21 cellular contexts compared by ENCODE assay signal in genomic region chr19:33800012-33800680, GRCh38. TPM values are rescaled to one million over a fixed set of nuclear protein-coding genes. Genes with fewer than 3 reads are reported as not detected.
DNase-seq lines count a peak whose midpoint lies in the region; ATAC-seq and TF ChIP-seq lines count a peak whose summit lies in the region.
"Had no signal": no experiment of that assay in that cellular context is flagged by ENCODE, and none has a peak within 500 bp of the region (broad histone marks: within the 10 kb centered on the region; RNA-seq: fewer than 3 reads in every experiment).

No MANE protein-coding gene starts in this region.

- peaks cover 8% of the 10 kb centered on the region for H3K4me1 Mint-ChIP-seq in T-helper 17 cell
- peaks cover 36% of the 10 kb centered on the region for H3K4me1 Mint-ChIP-seq in osteocyte (ENCODE audit: unreplicated experiment)

- H3K4me2 ChIP-seq in BLaER1 treated with 17β-estradiol and CSF1 and Interleukin-3, amounts not matched to agents 10 nM and 100 nM = peak overlapping the region; percentile 74 to 95 (median 87)

- 63% methylated on average over 3 of the region's 16 CpGs for WGBS in gastroesophageal sphincter (ENCODE audit: low coverage in 1 of 2), 2 donors

- peaks cover 24 to 55% (median 49%) of the 10 kb centered on the region in 10 experiments for H3K4me1 ChIP-seq in BLaER1 treated with 17β-estradiol and CSF1 and Interleukin-3, amounts not matched to agents 10 nM and 100 nM
- H3K4me1 ChIP-seq in gastroesophageal sphincter = peaks cover 0 to 89% (median 7%) of the 10 kb centered on the region in 3 donors
- H3K4me1 ChIP-seq: adrenal gland had no signal

- H3K9ac ChIP-seq in BLaER1 treated with 17β-estradiol and CSF1 and Interleukin-3, amounts not matched to agents 10 nM and 100 nM = peak overlapping the region in 9 of 11 experiments; percentile 21 to 100 (median 100); a peak in 15 of 22 replicates

- H3K9me3 ChIP-seq in BLaER1 treated with 17β-estradiol and CSF1 and Interleukin-3, amounts not matched to agents 10 nM and 100 nM (replicated peaks in 1 of 11) = no peaks in the 10 kb centered on the region
- no peaks in the 10 kb centered on the region for H3K9me3 ChIP-seq in T-helper 17 cell (ENCODE audit: control insufficient read depth, low read length, poor library complexity, severe bottlenecking)
- no peaks in the 10 kb centered on the region for H3K9me3 ChIP-seq in gastroesophageal sphincter
- H3K9me3 ChIP-seq: adrenal gland, tibial nerve had no signal

- H3K4me3 Mint-ChIP-seq in T-helper 17 cell (peak overlapping the region; percentile 31), osteocyte (ENCODE audit: unreplicated experiment) (peak overlapping the region; percentile 80)
- H3K4me3 Mint-ChIP-seq: dendritic cell treated with granulocyte-macrophage colony-stimulating factor and Interleukin-4, amounts not matched to agents 40 ng/mL and 50 ng/mL, for 4 days; stimulated activated naive CD8-positive, alpha-beta T cell treated with anti-CD3 and anti-CD28 coated beads, Interleukin-15, Interleukin-2, amounts not matched to agents 100 ng/mL and 50 ng/mL, for 24 hours had no signal

- H3K27ac Mint-ChIP-seq in T-helper 17 cell (peak overlapping the region; percentile 39), osteocyte (ENCODE audit: unreplicated experiment) (peak overlapping the region; percentile 47)
- H3K27ac Mint-ChIP-seq: dendritic cell treated with granulocyte-macrophage colony-stimulating factor and Interleukin-4, amounts not matched to agents 40 ng/mL and 50 ng/mL, for 4 days; stimulated activated naive CD8-positive, alpha-beta T cell treated with anti-CD3 and anti-CD28 coated beads, Interleukin-15, Interleukin-2, amounts not matched to agents 100 ng/mL and 50 ng/mL, for 24 hours had no signal

- H3K9me3 Mint-ChIP-seq in osteocyte (ENCODE audit: unreplicated experiment) = no peaks in the 10 kb centered on the region
- H3K9me3 Mint-ChIP-seq: dendritic cell treated with granulocyte-macrophage colony-stimulating factor and Interleukin-4, amounts not matched to agents 40 ng/mL and 50 ng/mL, for 4 days; stimulated activated naive CD8-positive, alpha-beta T cell treated with anti-CD3 and anti-CD28 coated beads, Interleukin-15, Interleukin-2, amounts not matched to agents 100 ng/mL and 50 ng/mL, for 24 hours had no signal

- ATAC-seq in T-helper 17 cell = no peak
- no peak for ATAC-seq in gastroesophageal sphincter
- ATAC-seq in HG03159 (IDR thresholded peaks at IDR 0.05; ENCODE audit: unreplicated experiment) = no peak
- ATAC-seq in GM19351 (IDR thresholded peaks at IDR 0.05; ENCODE audit: unreplicated experiment) = no peak
- ATAC-seq: left ventricle myocardium superior had no signal

- H3K27me3 ChIP-seq in BLaER1 treated with 17β-estradiol and CSF1 and Interleukin-3, amounts not matched to agents 10 nM and 100 nM = no peaks in the 10 kb centered on the region
- H3K27me3 ChIP-seq in gastroesophageal sphincter = no peaks in the 10 kb centered on the region
- H3K27me3 ChIP-seq: tibial nerve had no signal

- DNase-seq in T-helper 17 cell (no peak), osteocyte (ENCODE audit: extremely low spot score, unreplicated experiment) (no peak), NCI-H1694 treated with DMSO at 0.1 percent for 48 hours (lab: John Stamatoyannopoulos, UW) (no peak)
- no peak for DNase-seq in activated effector memory CD4-positive, alpha-beta T cell treated with anti-CD3 and anti-CD28 coated beads, Interleukin-2, amount 50 U/mL, for 16 hours
- DNase-seq: activated naive CD4-positive, alpha-beta T cell; activated T-cell treated with anti-CD3 and anti-CD28 coated beads, Interleukin-2, amount 50 U/mL, for 1 hour; adrenal gland; C1 segment of cervical spinal cord; Kasumi-1; left ventricle myocardium superior; NCI-H187 treated with DMSO at 0.1 percent for 48 hours; occipital lobe; Right ventricle myocardium superior; stimulated activated CD4-positive, alpha-beta T cell treated with anti-CD3 and anti-CD28 coated beads, Interleukin-4, amount 100 ng/mL, for 4 hours had no signal

- H3K27me3 Mint-ChIP-seq in T-helper 17 cell = no peaks in the 10 kb centered on the region
- H3K27me3 Mint-ChIP-seq in osteocyte (ENCODE audit: unreplicated experiment) = no peaks in the 10 kb centered on the region

- no peak for TF ChIP-seq CTCF in gastroesophageal sphincter (IDR thresholded peaks at IDR 0.05)
- no peak for TF ChIP-seq CTCF in osteocyte (IDR thresholded peaks at IDR 0.05)

- peaks cover 0 to 71% (median 62%) of the 10 kb centered on the region in 11 experiments; a peak in 17 of 22 replicates for H4K20me1 ChIP-seq in BLaER1 treated with 17β-estradiol and CSF1 and Interleukin-3, amounts not matched to agents 10 nM and 100 nM

- TF ChIP-seq POLR2A in gastroesophageal sphincter (IDR thresholded peaks at IDR 0.05) = no peak

- H3K27ac ChIP-seq in BLaER1 treated with 17β-estradiol and CSF1 and Interleukin-3, amounts not matched to agents 10 nM and 100 nM = peak overlapping the region in 5 of 11 experiments; percentile 11 to 70 (median 63); a peak in 7 of 22 replicates
- peak overlapping the region in 3 of 4 donors; percentile 95 to 96 (median 96) for H3K27ac ChIP-seq in gastroesophageal sphincter
- H3K27ac ChIP-seq: adrenal gland had no signal

- no peak for TF ChIP-seq EP300 in gastroesophageal sphincter (IDR thresholded peaks at IDR 0.05)

- H3K4me3 ChIP-seq in BLaER1 treated with 17β-estradiol and CSF1 and Interleukin-3, amounts not matched to agents 10 nM and 100 nM = peak overlapping the region in 4 of 10 experiments; percentile 80 to 94 (median 90); a peak in 5 of 20 replicates
- H3K4me3 ChIP-seq in gastroesophageal sphincter = peak overlapping the region in 1 of 2 donors; percentile 78
- H3K4me3 ChIP-seq: adrenal gland, tibial nerve had no signal

- no peaks in the 10 kb centered on the region for H3K36me3 Mint-ChIP-seq in T-helper 17 cell (ENCODE audit: low read depth)
- peaks cover 39% of the 10 kb centered on the region for H3K36me3 Mint-ChIP-seq in osteocyte (ENCODE audit: unreplicated experiment)

- peaks cover 48 to 66% (median 61%) of the 10 kb centered on the region in 11 experiments for H3K36me3 ChIP-seq in BLaER1 treated with 17β-estradiol and CSF1 and Interleukin-3, amounts not matched to agents 10 nM and 100 nM
- peaks cover 0 to 47% of the 10 kb centered on the region in 2 donors for H3K36me3 ChIP-seq in gastroesophageal sphincter
- H3K36me3 ChIP-seq: adrenal gland had no signal

RNA-seq across cellular contexts. Expression of gene KCTD15, which starts 3.5 kb away (rescaled TPM):
- total RNA-seq in T-helper 17 cell (10 to 100 TPM; 13.8 to 15.1 TPM), gastroesophageal sphincter (100 to 1,000 TPM in 1 of 4 donors, 10 to 100 TPM in 3; 62.3 to 148 (median 84.3) TPM), osteocyte (83.2 and 86.8 TPM in 2 replicates)
